In the genomic region with DNA sequence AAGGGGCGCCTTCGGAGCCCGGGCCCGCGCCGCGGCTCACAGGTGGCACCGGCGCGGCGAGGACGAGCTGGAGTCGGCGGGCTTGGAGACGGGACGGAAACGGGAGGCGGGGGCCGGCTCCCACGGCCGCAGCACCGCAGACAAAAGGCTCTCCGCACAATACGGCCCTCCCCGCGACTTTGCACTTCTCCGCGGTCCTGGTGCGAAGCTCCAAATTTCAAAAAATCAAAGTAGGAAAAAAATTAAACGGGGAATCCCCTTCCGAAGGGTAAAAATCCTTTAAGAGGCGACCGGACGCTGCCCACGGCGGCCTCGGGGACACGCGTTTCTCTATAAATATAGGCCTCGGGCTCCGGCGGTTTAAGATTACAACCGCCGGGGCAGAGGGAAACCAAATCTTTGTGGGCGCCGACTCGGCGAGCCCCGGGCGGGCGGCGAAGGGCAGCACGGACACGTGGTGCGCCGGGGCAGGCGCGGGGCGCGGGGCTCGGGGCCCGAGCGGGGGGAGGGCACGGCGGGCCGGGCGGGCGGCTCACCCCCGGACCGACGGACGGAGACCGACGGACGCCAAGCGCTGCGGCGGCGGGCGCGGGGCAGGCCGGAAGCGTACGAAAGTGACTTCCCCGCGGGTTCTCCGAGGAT, we compare ENCODE assay signal across 7 cellular contexts. TPM values are rescaled to one million over a fixed set of nuclear protein-coding genes. Genes with fewer than 3 reads are reported as not detected.
A peak's percentile ranks its signal among the peaks of the same experiment; 100 is the strongest.
DNase-seq lines count a peak whose midpoint lies in the region; ATAC-seq and TF ChIP-seq lines count a peak whose summit lies in the region.

No MANE protein-coding gene starts in this region.

- H3K4me3 Mint-ChIP-seq in activated naive CD4-positive, alpha-beta T cell treated with anti-CD3 and anti-CD28 coated beads, Interleukin-2, amount 50 U/mL, for 24 hours: peak overlapping the region; percentile 96

- no peaks in the 10 kb centered on the region for H3K27me3 Mint-ChIP-seq in activated naive CD4-positive, alpha-beta T cell treated with anti-CD3 and anti-CD28 coated beads, Interleukin-2, amount 50 U/mL, for 24 hours

- no peak for TF ChIP-seq CTCF in psoas muscle (IDR thresholded peaks at IDR 0.05)

- peaks cover 21% of the 10 kb centered on the region for H3K36me3 Mint-ChIP-seq in activated naive CD4-positive, alpha-beta T cell treated with anti-CD3 and anti-CD28 coated beads, Interleukin-2, amount 50 U/mL, for 24 hours

- peaks cover 34% of the 10 kb centered on the region for H3K4me1 Mint-ChIP-seq in activated naive CD4-positive, alpha-beta T cell treated with anti-CD3 and anti-CD28 coated beads, Interleukin-2, amount 50 U/mL, for 24 hours

- H3K9me3 ChIP-seq in psoas muscle: no peaks in the 10 kb centered on the region

- peaks cover 19% of the 10 kb centered on the region for H3K4me1 ChIP-seq in psoas muscle

- H3K27ac Mint-ChIP-seq in activated naive CD4-positive, alpha-beta T cell treated with anti-CD3 and anti-CD28 coated beads, Interleukin-2, amount 50 U/mL, for 24 hours: peak overlapping the region; percentile 93

- ATAC-seq in GM18520 (IDR thresholded peaks at IDR 0.05; ENCODE audit: unreplicated experiment): peak; percentile 30
- peak; percentile 40 for ATAC-seq in HG02678 (IDR thresholded peaks at IDR 0.05; ENCODE audit: unreplicated experiment)
- ATAC-seq in left cardiac atrium: peak; percentile 43 to 51
- peak; percentile 59 to 69 (median 62) for ATAC-seq in psoas muscle

- peaks cover 7 to 24% of the 10 kb centered on the region in 2 donors for H3K36me3 ChIP-seq in psoas muscle (ENCODE audit: insufficient read depth in 1 of 2, low read depth in 1 of 2)

- peak overlapping the region; percentile 89 for H3K27ac ChIP-seq in psoas muscle

- intact Hi-C loops in left cardiac atrium (cut with DNase I) (no loop called here), psoas muscle (cut with DNase I) (no loop called here)

- H3K9me3 Mint-ChIP-seq in activated naive CD4-positive, alpha-beta T cell treated with anti-CD3 and anti-CD28 coated beads, Interleukin-2, amount 50 U/mL, for 24 hours: no peaks in the 10 kb centered on the region

- H3K4me3 ChIP-seq in psoas muscle: peak overlapping the region; percentile 77

- DNase-seq in NCI-H748 (lab: John Stamatoyannopoulos, UW; ENCODE audit: unreplicated experiment) (peak; percentile 92), left cardiac atrium (peak; percentile 39), psoas muscle (peak; percentile 57 to 81), GM19238 (ENCODE audit: insufficient read length, low spot score) (no peak)

- H3K27me3 ChIP-seq in psoas muscle (ENCODE audit: insufficient read depth in 3 of 3, low read length in 2 of 3): no peaks in the 10 kb centered on the region

- WGBS in psoas muscle, 3 donors: 0 to 1% (median 0%) methylated on average over 72 to 87 of the region's 87 CpGs

RNA-seq across cellular contexts. Expression of gene PABPC4, which starts 0.5 kb away (rescaled TPM):
- total RNA-seq in left cardiac atrium: 100 to 1,000 TPM; 206 to 343 TPM
- total RNA-seq in psoas muscle: 100 to 1,000 TPM; 370 to 530 (median 476) TPM
- polyA plus RNA-seq in psoas muscle: 100 to 1,000 TPM; 194 to 302 (median 241) TPM
